ENCODE assay signal across 11 cellular contexts in genomic region chr22:40058265-40058664, GRCh38.
A peak's percentile ranks its signal among the peaks of the same experiment; 100 is the strongest.
DNase-seq lines count a peak whose midpoint lies in the region; ATAC-seq lines count a peak whose summit lies in the region.
"Had no signal": no experiment of that assay in that cellular context is flagged by ENCODE, and none has a peak within 500 bp of the region (broad histone marks: within the 10 kb centered on the region; RNA-seq: fewer than 3 reads in every experiment).

No MANE protein-coding gene starts in this region.

- no peaks in the 10 kb centered on the region for H3K27me3 Mint-ChIP-seq in activated CD4-positive, alpha-beta T cell treated with anti-CD3 and anti-CD28 coated beads, Interleukin-2, amount 10 ng/mL, durations not matched to agents 7 days and 5 days
- no peaks in the 10 kb centered on the region for H3K27me3 Mint-ChIP-seq in effector memory CD8-positive, alpha-beta T cell

- CTCF ChIA-PET in activated CD4-positive, alpha-beta T cell treated with anti-CD3 and anti-CD28 coated beads, Interleukin-2, amount 10 ng/mL, durations not matched to agents 7 days and 5 days (lab: Charles Lee), result no interaction called here

- H3K27ac ChIP-seq in Karpas-422 (ENCODE audit: low read length), result 0 out of 2 replicates have a peak overlapping the region, but pooled peaks have one; percentile 20
- H3K27ac ChIP-seq: breast epithelium, transverse colon had no signal

- no peaks in the 10 kb centered on the region for H3K9me2 ChIP-seq in Karpas-422 (replicated peaks; ENCODE audit: insufficient read depth, low read length)

- no peak overlapping the region for H3K4me3 ChIP-seq in Karpas-422 (ENCODE audit: low read length)
- H3K4me3 ChIP-seq: breast epithelium, transverse colon had no signal

- no peak overlapping the region for H2AFZ ChIP-seq in Karpas-422 (ENCODE audit: low read length)

- POLR2A ChIA-PET in activated CD4-positive, alpha-beta T cell treated with anti-CD3 and anti-CD28 coated beads, Interleukin-2, amount 10 ng/mL, durations not matched to agents 7 days and 5 days (lab: Charles Lee), result interaction anchor here (1.6 kb wide), 1 partner anchor 14 kb away, joined by 3 read pairs; no protein-coding TSS in a partner anchor

- no peak for DNase-seq in Karpas-422
- DNase-seq in activated CD4-positive, alpha-beta T cell treated with anti-CD3 and anti-CD28 coated beads, Interleukin-2, amount 10 ng/mL, durations not matched to agents 7 days and 5 days, result peak; percentile 29
- DNase-seq in effector memory CD8-positive, alpha-beta T cell, result no peak
- peak; percentile 26 to 37 for DNase-seq in stimulated activated CD4-positive, alpha-beta T cell treated with anti-CD3 and anti-CD28 coated beads, Interleukin-4, amount 100 ng/mL, for 48 hours (ENCODE audit: low read depth in 2 of 2)
- DNase-seq in NCI-H82 treated with DMSO at 0.1 percent for 48 hours (lab: John Stamatoyannopoulos, UW; ENCODE audit: unreplicated experiment), result no peak
- no peak for DNase-seq in effector CD8-positive, alpha-beta T cell (lab: John Stamatoyannopoulos, UW)
- DNase-seq: islet precursor cell, NCI-H2171 treated with DMSO at 0.1 percent for 48 hours, transverse colon had no signal

- no peak overlapping the region for H3K4me2 ChIP-seq in Karpas-422 (ENCODE audit: low read depth, low read length, poor library complexity, severe bottlenecking)

- H3K9ac ChIP-seq in Karpas-422 (ENCODE audit: low read length), result no peak overlapping the region

- H3K27me3 ChIP-seq in Karpas-422 (ENCODE audit: low read length), result no peaks in the 10 kb centered on the region
- H3K27me3 ChIP-seq: breast epithelium, transverse colon had no signal

- H3K4me1 Mint-ChIP-seq in activated CD4-positive, alpha-beta T cell treated with anti-CD3 and anti-CD28 coated beads, Interleukin-2, amount 10 ng/mL, durations not matched to agents 7 days and 5 days, result peaks cover 54% of the 10 kb centered on the region
- peaks cover 36 to 61% of the 10 kb centered on the region in 2 donors for H3K4me1 Mint-ChIP-seq in effector memory CD8-positive, alpha-beta T cell (ENCODE audit: low read depth in 2 of 2)

- peak overlapping the region; percentile 21 for H3K27ac Mint-ChIP-seq in activated CD4-positive, alpha-beta T cell treated with anti-CD3 and anti-CD28 coated beads, Interleukin-2, amount 10 ng/mL, durations not matched to agents 7 days and 5 days
- H3K27ac Mint-ChIP-seq in effector memory CD8-positive, alpha-beta T cell, result no peak overlapping the region

- H3K79me2 ChIP-seq in Karpas-422 (ENCODE audit: low read length), result peaks cover 86% of the 10 kb centered on the region

- H3K4me3 Mint-ChIP-seq in activated CD4-positive, alpha-beta T cell treated with anti-CD3 and anti-CD28 coated beads, Interleukin-2, amount 10 ng/mL, durations not matched to agents 7 days and 5 days, result no peak overlapping the region
- peak overlapping the region; percentile 2 to 15 for H3K4me3 Mint-ChIP-seq in effector memory CD8-positive, alpha-beta T cell

- peak; percentile 9 for ATAC-seq in effector memory CD8-positive, alpha-beta T cell (replicated peaks)
- no peak for ATAC-seq in HG03565 (IDR thresholded peaks at IDR 0.05; ENCODE audit: unreplicated experiment)

- peaks cover 20% of the 10 kb centered on the region for H3K36me3 Mint-ChIP-seq in activated CD4-positive, alpha-beta T cell treated with anti-CD3 and anti-CD28 coated beads, Interleukin-2, amount 10 ng/mL, durations not matched to agents 7 days and 5 days (ENCODE audit: low read depth)
- H3K36me3 Mint-ChIP-seq in effector memory CD8-positive, alpha-beta T cell (ENCODE audit: insufficient read depth), result peaks cover 18% of the 10 kb centered on the region

- peaks cover 42% of the 10 kb centered on the region for H3K4me1 ChIP-seq in Karpas-422 (ENCODE audit: low read length)
- H3K4me1 ChIP-seq: breast epithelium had no signal

- no peaks in the 10 kb centered on the region for H3K36me3 ChIP-seq in Karpas-422 (ENCODE audit: insufficient read depth, low read length)
- H3K36me3 ChIP-seq: breast epithelium, transverse colon had no signal

- no peaks in the 10 kb centered on the region for H3K9me3 ChIP-seq in Karpas-422 (ENCODE audit: low read length)
- H3K9me3 ChIP-seq: breast epithelium, transverse colon had no signal

- peaks cover 25% of the 10 kb centered on the region; the same call in 1 of the 2 replicates for H4K20me1 ChIP-seq in Karpas-422 (ENCODE audit: insufficient read depth, low read depth, low read length)

- H3K9me3 Mint-ChIP-seq in activated CD4-positive, alpha-beta T cell treated with anti-CD3 and anti-CD28 coated beads, Interleukin-2, amount 10 ng/mL, durations not matched to agents 7 days and 5 days, result peaks cover 2% of the 10 kb centered on the region
- no peaks in the 10 kb centered on the region for H3K9me3 Mint-ChIP-seq in effector memory CD8-positive, alpha-beta T cell

Comparison
In these comparisons a context has a peak if more than half of its experiments do, and no peak if none do; other contexts are left out.
1. DNase-seq: peak in activated CD4-positive, alpha-beta T cell treated with anti-CD3 and anti-CD28 coated beads, Interleukin-2, amount 10 ng/mL, durations not matched to agents 7 days and 5 days (single experiment) and stimulated activated CD4-positive, alpha-beta T cell treated with anti-CD3 and anti-CD28 coated beads, Interleukin-4, amount 100 ng/mL, for 48 hours (2 of 2); none in Karpas-422 (single experiment), effector memory CD8-positive, alpha-beta T cell (0 of 3), NCI-H82 treated with DMSO at 0.1 percent for 48 hours (single experiment) and effector CD8-positive, alpha-beta T cell (single experiment).